8 cellular contexts compared by ENCODE assay signal in the genomic region with DNA sequence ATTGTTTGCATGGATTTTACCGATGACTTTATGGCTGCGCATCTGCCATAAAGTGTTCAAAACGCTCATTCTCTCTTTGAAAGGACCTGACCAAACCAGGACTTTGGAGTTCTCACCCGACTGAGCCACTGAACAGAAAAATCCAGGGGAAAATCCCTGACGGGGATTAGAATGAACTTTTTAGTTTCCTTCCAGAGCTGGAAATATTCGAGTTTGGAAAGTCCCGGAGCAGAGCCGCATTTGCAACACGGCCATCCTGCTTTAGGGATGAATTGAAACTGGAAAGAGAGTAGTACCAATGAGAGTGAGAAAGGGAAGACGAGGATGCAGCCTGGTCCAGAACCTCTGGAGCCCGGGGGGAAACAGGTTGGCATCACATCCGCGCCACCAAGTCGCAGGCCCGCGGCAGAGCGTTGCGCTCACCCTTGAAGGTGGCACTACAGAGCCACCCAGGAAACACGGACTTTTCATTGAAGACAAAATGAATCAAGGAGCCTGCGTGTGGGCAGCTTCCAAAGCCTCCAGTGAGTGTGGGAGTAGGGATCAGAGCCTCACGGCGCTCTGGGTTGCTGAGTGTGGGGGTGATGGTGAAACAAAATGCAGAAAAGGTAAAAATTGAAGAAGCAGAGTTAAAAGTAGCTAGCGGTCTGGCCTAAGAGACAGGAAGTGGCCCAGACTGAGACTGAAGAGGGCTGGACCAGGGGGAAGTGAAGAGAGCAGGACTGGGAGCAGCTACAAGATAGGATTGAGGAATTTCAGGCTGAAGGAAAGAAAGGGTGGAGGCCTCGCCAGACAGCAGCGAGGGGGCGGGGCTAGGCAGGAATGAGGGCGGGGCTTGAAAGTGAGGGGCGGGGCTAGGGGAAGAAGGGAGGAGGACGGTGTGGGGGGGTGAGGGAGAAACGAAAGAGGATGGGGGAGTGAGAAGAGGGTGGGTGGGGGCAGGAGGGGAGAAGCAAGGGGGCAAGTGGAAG. TPM values are rescaled to one million over a fixed set of nuclear protein-coding genes. Genes with fewer than 3 reads are reported as not detected.
DNase-seq lines count a peak whose midpoint lies in the region; ATAC-seq and TF ChIP-seq lines count a peak whose summit lies in the region.

No MANE protein-coding gene starts in this region.

- H3K27ac ChIP-seq in ascending aorta = peak overlapping the region; percentile 99 to 100
- H3K27ac ChIP-seq in vagina = peak overlapping the region; percentile 100

- H3K36me3 Mint-ChIP-seq in T-helper 17 cell (ENCODE audit: low read depth) = no peaks in the 10 kb centered on the region

- H3K4me3 Mint-ChIP-seq in T-helper 17 cell = peak overlapping the region; percentile 95

- H3K9me3 ChIP-seq in T-helper 17 cell (ENCODE audit: control insufficient read depth, low read length, poor library complexity, severe bottlenecking) (no peaks in the 10 kb centered on the region), ascending aorta (no peaks in the 10 kb centered on the region), vagina (no peaks in the 10 kb centered on the region)

- H3K27ac Mint-ChIP-seq in T-helper 17 cell = peak overlapping the region; percentile 96

- no peak for TF ChIP-seq POLR2A in vagina (IDR thresholded peaks at IDR 0.05)

- H3K36me3 ChIP-seq in ascending aorta (no peaks in the 10 kb centered on the region), vagina (no peaks in the 10 kb centered on the region)

- DNase-seq in DMS153 treated with DMSO at 0.1 percent for 48 hours (lab: John Stamatoyannopoulos, UW; ENCODE audit: unreplicated experiment) (peak; percentile 36), DMS153 (lab: John Stamatoyannopoulos, UW) (no peak), T-helper 17 cell (peak; percentile 45 to 69 (median 64)), ascending aorta (ENCODE audit: low spot score in 2 of 2) (peak in 1 of 2 donors; percentile 86), hypothalamus (lab: John Stamatoyannopoulos, UW) (peak in 43 of 51 donors; percentile 25 to 79 (median 44)), renal cortical epithelial cell (ENCODE audit: low read depth) (peak; percentile 62), vagina (ENCODE audit: extremely low spot score in 2 of 2) (peak in 1 of 2 donors; percentile 91)

- peak in 1 of 3 experiments; percentile 15 for TF ChIP-seq CTCF in ascending aorta (IDR thresholded peaks at IDR 0.05)
- TF ChIP-seq CTCF in vagina (IDR thresholded peaks at IDR 0.05) = no peak

- H3K4me1 Mint-ChIP-seq in T-helper 17 cell = peaks cover 41% of the 10 kb centered on the region

- H3K4me3 ChIP-seq in ascending aorta (peak overlapping the region; percentile 97 to 100), vagina (peak overlapping the region; percentile 97 to 99)

- H3K4me1 ChIP-seq in ascending aorta = peaks cover 9 to 28% of the 10 kb centered on the region in 2 donors
- H3K4me1 ChIP-seq in vagina = peaks cover 58% of the 10 kb centered on the region

- H3K27me3 ChIP-seq in ascending aorta (no peaks in the 10 kb centered on the region), vagina (no peaks in the 10 kb centered on the region)

- ATAC-seq in T-helper 17 cell (peak; percentile 49), GM18502 (IDR thresholded peaks at IDR 0.05; ENCODE audit: poor library complexity, unreplicated experiment) (no peak)

- intact Hi-C loops in ascending aorta (cut with DNase I) = loop anchor here (2.0 kb wide), 5 partner anchors 15 to 83 kb away; no protein-coding TSS in a partner anchor
- intact Hi-C loops in vagina (cut with DNase I) = loop anchor here (5.0 to 10.0 kb wide), 2 partner anchors 105 to 263 kb away; a partner anchor contains a TSS

- peaks cover 3% of the 10 kb centered on the region for H3K27me3 Mint-ChIP-seq in T-helper 17 cell

RNA-seq across cellular contexts. Expression of a gene that starts 1.9 kb away (rescaled TPM):
- total RNA-seq in T-helper 17 cell = 10 to 100 TPM; 30.8 to 39.8 TPM
- total RNA-seq in ascending aorta = 26.5 TPM
- total RNA-seq in renal cortical epithelial cell = 40.6 and 51.2 TPM in 2 replicates
- 30.0 TPM for total RNA-seq in vagina
